8 cellular contexts compared by ENCODE assay signal in genomic region chr19:53538378-53539109, GRCh38. TPM values are rescaled to one million over a fixed set of nuclear protein-coding genes. Genes with fewer than 3 reads are reported as not detected.
A peak's percentile ranks its signal among the peaks of the same experiment; 100 is the strongest.
DNase-seq lines count a peak whose midpoint lies in the region; ATAC-seq and TF ChIP-seq lines count a peak whose summit lies in the region.

No MANE protein-coding gene starts in this region.

- H3K9me3 ChIP-seq in ES-I3 (ENCODE audit: control insufficient read depth, insufficient read depth, low read length) (no peaks in the 10 kb centered on the region), adipocyte (ENCODE audit: control insufficient read depth, low read length) (no peaks in the 10 kb centered on the region), stomach (no peaks in the 10 kb centered on the region)

- peaks cover 6% of the 10 kb centered on the region for H3K36me3 ChIP-seq in ES-I3 (ENCODE audit: insufficient read depth, low read length)
- peaks cover 21% of the 10 kb centered on the region for H3K36me3 ChIP-seq in adipocyte (ENCODE audit: control insufficient read depth, insufficient read depth, low read length, severe bottlenecking)
- peaks cover 3 to 17% (median 11%) of the 10 kb centered on the region in 4 donors for H3K36me3 ChIP-seq in stomach

- DNase-seq in adipocyte (ENCODE audit: low read depth) (no peak), immature natural killer cell (no peak), stomach (no peak), NCI-H1092 (lab: John Stamatoyannopoulos, UW) (no peak), NCI-H524 (lab: John Stamatoyannopoulos, UW) (no peak)
- DNase-seq in effector CD4-positive, alpha-beta T cell = no peak

- peaks cover under 1 to 18% (median 9%) of the 10 kb centered on the region in 3 donors for H3K36me3 Mint-ChIP-seq in immature natural killer cell

- H3K4me3 Mint-ChIP-seq in immature natural killer cell = peak overlapping the region; percentile 93 to 98 (median 95)

- peak overlapping the region; percentile 52 for H3K9ac ChIP-seq in ES-I3 (ENCODE audit: low read depth, low read length)
- H3K9ac ChIP-seq in adipocyte (ENCODE audit: low read length) = peak overlapping the region; percentile 87

- peaks cover 0 to 1% (median 0%) of the 10 kb centered on the region in 6 donors for H3K9me3 Mint-ChIP-seq in immature natural killer cell

- H3K4me3 ChIP-seq in adipocyte (ENCODE audit: low read length) (peak overlapping the region; percentile 82), stomach (peak overlapping the region; percentile 60 to 73 (median 61))

- no peak for TF ChIP-seq EP300 in stomach (IDR thresholded peaks at IDR 0.05)

- peaks cover 19 to 21% of the 10 kb centered on the region in 2 donors for H3K4me1 Mint-ChIP-seq in immature natural killer cell

- TF ChIP-seq POLR2A in stomach (IDR thresholded peaks at IDR 0.05) = no peak

- H3K4me1 ChIP-seq in ES-I3 (ENCODE audit: insufficient read depth, low read length) (no peaks in the 10 kb centered on the region), adipocyte (ENCODE audit: control insufficient read depth, insufficient read depth, low read length) (peaks cover 12% of the 10 kb centered on the region), stomach (peaks cover 0 to 14% (median 2%) of the 10 kb centered on the region in 4 donors)

- TF ChIP-seq CTCF in stomach (IDR thresholded peaks at IDR 0.05) = no peak

- no peaks in the 10 kb centered on the region for H3K27me3 ChIP-seq in adipocyte (replicated peaks; ENCODE audit: control insufficient read depth, insufficient read depth, low read length)
- no peaks in the 10 kb centered on the region for H3K27me3 ChIP-seq in stomach

- peak overlapping the region; percentile 77 to 91 (median 85) for H3K27ac ChIP-seq in stomach

- peaks cover 13 to 34% (median 18%) of the 10 kb centered on the region in 3 donors for H3K27me3 Mint-ChIP-seq in immature natural killer cell (ENCODE audit: low read depth in 3 of 3)

- peak overlapping the region; percentile 96 to 100 (median 99) for H3K27ac Mint-ChIP-seq in immature natural killer cell

- 50 to 54% (median 52%) methylated on average over 25 to 36 of the region's 36 CpGs for WGBS in stomach, 5 donors

- ATAC-seq in HG03097 (IDR thresholded peaks at IDR 0.05; ENCODE audit: low FRiP score, unreplicated experiment) = peak; percentile 23

- intact Hi-C loops in stomach (cut with DNase I; ENCODE audit: low total_unique reads) = no loop called here

RNA-seq across cellular contexts. Expression of gene ZNF331, which starts 0.6 kb away (rescaled TPM):
- 10 to 100 TPM; 11.8 to 35.8 (median 21.8) TPM for polyA plus RNA-seq in immature natural killer cell
- total RNA-seq in stomach = 10 to 100 TPM in 4 of 5 donors, 1 to 10 TPM in 1; 2.9 to 67.2 (median 17.9) TPM
- 1 to 10 TPM; 8.1 to 8.9 (median 8.5) TPM for polyA plus RNA-seq in stomach
